In genomic region chr11:125568970-125569912, GRCh38 we compare ENCODE assay signal across 8 cellular contexts. TPM values are rescaled to one million over a fixed set of nuclear protein-coding genes. Genes with fewer than 3 reads are reported as not detected.
DNase-seq lines count a peak whose midpoint lies in the region; ATAC-seq, FAIRE-seq and TF ChIP-seq lines count a peak whose summit lies in the region.

TSS of gene EI24 (plus strand) at chr11:125569477. CDS start at chr11:125572528, 3,051 bp downstream.

- H3K9ac ChIP-seq in HepG2 (ENCODE audit: insufficient read depth, low read depth, low read length): peak within 1 kb of the TSS; percentile 97

- TF ChIP-seq EP300 in HepG2 (IDR thresholded peaks at IDR 0.05; ENCODE audit: low read depth in 2 of 2, low read length in 2 of 2): no peak
- no peak for TF ChIP-seq EP300 in HepG2 (CRISPR knock-in tag; IDR thresholded peaks at IDR 0.05; ENCODE audit: borderline replicate concordance)

- FAIRE-seq in HepG2 (lab: Jason Lieb, UNC): peak; percentile 58

- peak within 1 kb of the TSS; percentile 82 for H3K4me2 ChIP-seq in HepG2 (ENCODE audit: low read depth, low read length)

- peaks cover 46% of the 10 kb centered on the region for H3K4me1 ChIP-seq in HepG2 (ENCODE audit: insufficient read depth, low read length)

- H3K4me1 Mint-ChIP-seq in CD14-positive monocyte: peaks cover 19% of the 10 kb centered on the region
- peaks cover 14% of the 10 kb centered on the region for H3K4me1 Mint-ChIP-seq in dendritic cell treated with granulocyte-macrophage colony-stimulating factor and Interleukin-4, amounts not matched to agents 40 ng/mL and 50 ng/mL, for 4 days (ENCODE audit: low read depth)

- POLR2A ChIA-PET in HepG2 (lab: Yijun Ruan, JAX): interaction anchor here (0.9 to 2.2 kb wide), 7 partner anchors 10 to 616 kb away, joined by 3 to 45 read pairs (median 6); partner anchors contain the start of genes CCDC15, HYLS1 and STT3A

- peak within 1 kb of the TSS; percentile 86 to 90 for H3K4me3 Mint-ChIP-seq in CD14-positive monocyte
- H3K4me3 Mint-ChIP-seq in dendritic cell treated with granulocyte-macrophage colony-stimulating factor and Interleukin-4, amounts not matched to agents 40 ng/mL and 50 ng/mL, for 4 days: peak within 1 kb of the TSS; percentile 84

- no peaks in the 10 kb centered on the region; a peak in 1 of 5 replicates for H3K27me3 ChIP-seq in HepG2 (ENCODE audit: control insufficient read depth in 1 of 2, insufficient read depth in 2 of 2, low read length in 2 of 2)

- intact Hi-C loops in CD14-positive monocyte (cut with micrococcal nuclease) (no loop called here), HepG2 (cut with micrococcal nuclease; ENCODE audit: unreplicated experiment) (loop anchor here (1.0 kb wide), 2 partner anchors 23 to 56 kb away; partner anchors contain the start of genes CHEK1 and STT3A)
- intact Hi-C loops in dendritic cell treated with granulocyte-macrophage colony-stimulating factor and Interleukin-4, amounts not matched to agents 40 ng/mL and 50 ng/mL, for 4 days (cut with micrococcal nuclease): loop anchor here (1.0 to 10.0 kb wide), 3 partner anchors 23 to 74 kb away; partner anchors contain the start of genes CHEK1, FEZ1 and STT3A

- H3K36me3 ChIP-seq in HepG2 (replicated peaks in 1 of 2; ENCODE audit: control insufficient read depth in 1 of 2, insufficient read depth in 2 of 2, low read length in 2 of 2): peaks cover 0 to 11% of the 10 kb centered on the region in 2 experiments; a peak in 3 of 5 replicates

- H3K27me3 Mint-ChIP-seq in CD14-positive monocyte (ENCODE audit: low read depth in 3 of 3): peaks cover 0 to 1% (median 0%) of the 10 kb centered on the region in 3 donors
- no peaks in the 10 kb centered on the region for H3K27me3 Mint-ChIP-seq in dendritic cell treated with granulocyte-macrophage colony-stimulating factor and Interleukin-4, amounts not matched to agents 40 ng/mL and 50 ng/mL, for 4 days

- H3K4me3 ChIP-seq in HepG2 (replicated peaks in 1 of 3; ENCODE audit: insufficient read depth in 1 of 3, low read depth in 2 of 3, low read length in 3 of 3): peak within 1 kb of the TSS; percentile 77 to 93 (median 82)

- ATAC-seq in GM19328 (IDR thresholded peaks at IDR 0.05; ENCODE audit: unreplicated experiment) (peak; percentile 96), HG03520 (IDR thresholded peaks at IDR 0.05; ENCODE audit: unreplicated experiment) (peak; percentile 91), HepG2 (peak; percentile 98)

- DNase-seq in CD14-positive monocyte (ENCODE audit: low spot score): peak; percentile 73
- DNase-seq in NCI-H748 (lab: John Stamatoyannopoulos, UW; ENCODE audit: unreplicated experiment): peak; percentile 87
- peak; percentile 78 to 88 for DNase-seq in activated CD4-positive, alpha-beta T cell treated with anti-CD3 and anti-CD28 coated beads, Interleukin-2, amount 50 U/mL, for 24 hours (ENCODE audit: low read depth in 1 of 2, low spot score in 1 of 2)
- DNase-seq in HepG2 (ENCODE audit: low spot score): peak; percentile 84
- peak; percentile 92 for DNase-seq in stimulated activated CD4-positive, alpha-beta T cell treated with anti-CD3 and anti-CD28 coated beads, Interleukin-4, amount 100 ng/mL, for 1 hour

- peak; percentile 52; the same call in 1 of the 2 replicates for TF ChIP-seq RAD21 in HepG2 (CRISPR knock-in tag; IDR thresholded peaks at IDR 0.05)

- 0 out of 2 replicates have a peak, but pooled peaks cover 5% of the 10 kb centered on the region for H4K20me1 ChIP-seq in HepG2 (ENCODE audit: insufficient read depth, low read length)

- H2AFZ ChIP-seq in HepG2 (ENCODE audit: low read length): no peak within 1 kb of the TSS

- in situ Hi-C loops in HepG2 (cut with HindIII; ENCODE audit: extremely low pct_ligation_motif_present, low pct_unique_long_range_greater_than_20kb): no loop called here

- peak within 1 kb of the TSS; percentile 68 for H3K27ac ChIP-seq in HepG2 (ENCODE audit: extremely low read length, insufficient read depth, low read length)

- H3K36me3 Mint-ChIP-seq in CD14-positive monocyte: peaks cover 15 to 20% of the 10 kb centered on the region in 2 donors
- peaks cover 23% of the 10 kb centered on the region for H3K36me3 Mint-ChIP-seq in dendritic cell treated with granulocyte-macrophage colony-stimulating factor and Interleukin-4, amounts not matched to agents 40 ng/mL and 50 ng/mL, for 4 days (ENCODE audit: low read depth)

- WGBS in HepG2 (ENCODE audit: low lambda C conversion rate): 5% methylated on average over 16 of the region's 83 CpGs

- peak; percentile 76 for TF ChIP-seq CTCF in CD14-positive monocyte (IDR thresholded peaks at IDR 0.05)
- peak; percentile 85 for TF ChIP-seq CTCF in HepG2 (CRISPR knock-in tag; IDR thresholded peaks at IDR 0.05)

- H3K27ac Mint-ChIP-seq in CD14-positive monocyte: peak within 1 kb of the TSS; percentile 33 to 87 (median 82)
- peak within 1 kb of the TSS; percentile 85 for H3K27ac Mint-ChIP-seq in dendritic cell treated with granulocyte-macrophage colony-stimulating factor and Interleukin-4, amounts not matched to agents 40 ng/mL and 50 ng/mL, for 4 days

- peaks cover 0 to 4% (median 0%) of the 10 kb centered on the region in 7 donors for H3K9me3 Mint-ChIP-seq in CD14-positive monocyte
- H3K9me3 Mint-ChIP-seq in dendritic cell treated with granulocyte-macrophage colony-stimulating factor and Interleukin-4, amounts not matched to agents 40 ng/mL and 50 ng/mL, for 4 days: no peaks in the 10 kb centered on the region

- peak; percentile 40 to 70; a peak in 3 of 4 replicates for TF ChIP-seq POLR2A in HepG2 (IDR thresholded peaks at IDR 0.05; ENCODE audit: insufficient read depth in 1 of 2, low read depth in 2 of 2, low read length in 2 of 2)

- CTCF ChIA-PET in HepG2 (lab: Yijun Ruan, JAX; ENCODE audit: low intra/inter-chr PET ratio, low total read pairs): no interaction called here

- H3K9me3 ChIP-seq in HepG2 (ENCODE audit: low read length): no peaks in the 10 kb centered on the region

- peaks cover 20% of the 10 kb centered on the region for H3K79me2 ChIP-seq in HepG2 (ENCODE audit: insufficient read depth, low read length)

- BruUV-seq in HepG2 (replicated peaks; lab: Mats Ljungman, UMichigan): no TSS peak

TF ChIP-seq in HepG2, 621 proteins besides CTCF, POLR2A, EP300 and RAD21 (continues in another document):
- no peak for TF ChIP-seq ZC3H4 (CRISPR knock-in tag; IDR thresholded peaks at IDR 0.05; ENCODE audit: borderline replicate concordance)
- no peak for TF ChIP-seq ZBTB7B (CRISPR knock-in tag; IDR thresholded peaks at IDR 0.05)
- TF ChIP-seq PAF1 (CRISPR knock-in tag; IDR thresholded peaks at IDR 0.05): no peak
- no peak for TF ChIP-seq CREBL2 (CRISPR knock-in tag; IDR thresholded peaks at IDR 0.05; ENCODE audit: borderline replicate concordance)
- no peak for TF ChIP-seq ZNF614 (CRISPR knock-in tag; IDR thresholded peaks at IDR 0.05; ENCODE audit: borderline replicate concordance)
- TF ChIP-seq SCMH1 (CRISPR knock-in tag; IDR thresholded peaks at IDR 0.05; ENCODE audit: borderline replicate concordance): no peak
- TF ChIP-seq ZNF800 (CRISPR knock-in tag; IDR thresholded peaks at IDR 0.05): no peak
- TF ChIP-seq NFRKB (IDR thresholded peaks at IDR 0.05): no peak
- no peak for TF ChIP-seq HMG20A (CRISPR knock-in tag; IDR thresholded peaks at IDR 0.05; ENCODE audit: borderline replicate concordance)

RNA-seq across cellular contexts. Expression of gene EI24, which starts in this region (rescaled TPM):
- polyA plus RNA-seq in CD14-positive monocyte (10 to 100 TPM; 44.7 to 46.9 TPM), HepG2 (2011; rRNA removed) (70.0 and 84.7 TPM in 2 replicates)
- total RNA-seq in HepG2 (2016; rRNA removed; fragmentation: Illumina TruSeq; extraction: Trizol): 126 and 138 TPM in 2 replicates
- total RNA-seq in HepG2 (2016; cell fraction: cytosol; rRNA removed; fragmentation: Illumina TruSeq; extraction: Trizol; ENCODE audit: low read depth): 208 and 212 TPM in 2 replicates
- 124 and 136 TPM in 2 replicates for total RNA-seq in HepG2 (2016; cell fraction: insoluble cytoplasmic fraction; rRNA removed; fragmentation: Illumina TruSeq; extraction: Trizol)
- total RNA-seq in HepG2 (2016; cell fraction: membrane; rRNA removed; fragmentation: Illumina TruSeq; extraction: Trizol): 398 and 405 TPM in 2 replicates
- total RNA-seq in HepG2 (2016; cell fraction: nucleus; rRNA removed; fragmentation: Illumina TruSeq; extraction: Trizol): 62.3 and 65.1 TPM in 2 replicates
- 74.3 and 105 TPM in 2 replicates for polyA plus RNA-seq in HepG2 (2011; cell fraction: cytosol; rRNA removed)
- polyA plus RNA-seq in HepG2 (2011; cell fraction: nucleus; rRNA removed): 19.8 and 28.7 TPM in 2 replicates
- 55.7 and 63.2 TPM in 2 replicates for polyA plus RNA-seq in HepG2 (2012)
- 321 and 335 TPM in 2 replicates for polyA plus RNA-seq in HepG2 (2016; cell fraction: cytosol; fragmentation: Illumina TruSeq; extraction: Trizol; ENCODE audit: low read depth)
- 170 and 183 TPM in 2 replicates for polyA plus RNA-seq in HepG2 (2016; cell fraction: insoluble cytoplasmic fraction; fragmentation: Illumina TruSeq; extraction: Trizol; ENCODE audit: low read depth)
- 442 and 463 TPM in 2 replicates for polyA plus RNA-seq in HepG2 (2016; cell fraction: membrane; fragmentation: Illumina TruSeq; extraction: Trizol; ENCODE audit: low read depth)
- polyA plus RNA-seq in HepG2 (2016; cell fraction: nucleus; fragmentation: Illumina TruSeq; extraction: Trizol; ENCODE audit: insufficient read depth, low read depth): 109 and 110 TPM in 2 replicates
- polyA minus RNA-seq in HepG2 (2011; rRNA and poly(A)+ RNA removed; ENCODE audit: low replicate concordance): 105 and 116 TPM in 2 replicates
- polyA minus RNA-seq in HepG2 (2011; cell fraction: cytosol; rRNA and poly(A)+ RNA removed): 34.0 and 35.6 TPM in 2 replicates
- 20.9 and 25.4 TPM in 2 replicates for polyA minus RNA-seq in HepG2 (2011; cell fraction: nucleus; rRNA and poly(A)+ RNA removed)

Comparison
In these comparisons a context has a peak if more than half of its experiments do, and no peak if none do; other contexts are left out.
1. Peak in every context shown above with its lines: DNase-seq, ATAC-seq, H3K4me3 ChIP-seq and H3K27ac ChIP-seq.
2. intact Hi-C loops: an anchor here in dendritic cell treated with granulocyte-macrophage colony-stimulating factor and Interleukin-4, amounts not matched to agents 40 ng/mL and 50 ng/mL, for 4 days (1.0 to 10.0 kb wide) and HepG2 (1.0 kb wide); none called in CD14-positive monocyte.